In the genomic region with DNA sequence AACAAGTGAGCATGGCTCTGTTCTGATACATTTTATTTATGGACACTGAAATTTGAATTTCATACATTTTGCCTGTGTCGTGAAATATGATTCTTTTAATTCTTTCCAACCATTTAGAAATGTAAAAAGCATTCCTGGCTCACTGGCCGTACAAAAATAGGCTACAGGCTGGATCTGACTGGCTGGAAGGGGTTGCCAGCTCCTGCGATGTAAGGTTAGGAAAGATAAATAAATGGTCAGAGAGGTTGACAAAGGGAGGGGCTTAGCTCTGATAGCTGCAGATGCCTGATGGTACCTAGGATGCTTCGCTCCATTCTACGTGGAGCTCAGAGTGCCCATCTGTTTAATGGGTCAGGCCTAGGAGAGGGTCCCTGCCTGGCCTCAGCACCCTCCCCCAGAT, we compare ENCODE assay signal across 18 cellular contexts. TPM values are rescaled to one million over a fixed set of nuclear protein-coding genes. Genes with fewer than 3 reads are reported as not detected.
DNase-seq lines count a peak whose midpoint lies in the region; ATAC-seq and TF ChIP-seq lines count a peak whose summit lies in the region.
"Had no signal": no experiment of that assay in that cellular context is flagged by ENCODE, and none has a peak within 500 bp of the region (broad histone marks: within the 10 kb centered on the region; RNA-seq: fewer than 3 reads in every experiment).

No MANE protein-coding gene starts in this region.

- DNase-seq in DMS53 (lab: John Stamatoyannopoulos, UW): peak; percentile 19
- DNase-seq in DMS53 treated with DMSO at 0.1 percent for 48 hours (lab: John Stamatoyannopoulos, UW; ENCODE audit: unreplicated experiment): no peak
- peak; percentile 9 for DNase-seq in Right ventricle myocardium inferior (ENCODE audit: missing footprints)
- DNase-seq in left ventricle myocardium superior: no peak
- no peak for DNase-seq in chondrocyte (ENCODE audit: low spot score)
- no peak for DNase-seq in stomach
- no peak for DNase-seq in HFFc6
- DNase-seq: AML-193; Caco-2; CD4-positive, alpha-beta T cell; DMS79 treated with DMSO at 0.1 percent for 48 hours; GM23248 had no signal

- ATAC-seq in Right ventricle myocardium inferior: no peak
- no peak for ATAC-seq in left ventricle myocardium superior
- ATAC-seq: A549 had no signal

- peaks cover 7% of the 10 kb centered on the region for H3K4me1 Mint-ChIP-seq in chondrocyte (ENCODE audit: low read depth)
- no peaks in the 10 kb centered on the region; the same call in 1 of the 2 replicates for H3K4me1 Mint-ChIP-seq in HFFc6 (ENCODE audit: low read depth)

- 42 to 49% (median 46%) methylated on average over 5 of the region's 5 CpGs for WGBS in stomach, 5 donors

- no peak overlapping the region for H3K4me3 ChIP-seq in stomach
- H3K4me3 ChIP-seq: A549, GM23248, HAP-1 had no signal

- no peak for TF ChIP-seq EP300 in stomach (IDR thresholded peaks at IDR 0.05)

- intact Hi-C loops in Right ventricle myocardium inferior (cut with DNase I) (loop anchor here (5.0 kb wide), 2 partner anchors 67 to 68 kb away; no protein-coding TSS in a partner anchor), left ventricle myocardium superior (cut with micrococcal nuclease) (no loop called here), stomach (cut with DNase I; ENCODE audit: low total_unique reads) (no loop called here)

- peaks cover 12 to 77% (median 32%) of the 10 kb centered on the region in 3 donors for H3K27me3 ChIP-seq in stomach

- no peaks in the 10 kb centered on the region for H3K36me3 ChIP-seq in stomach
- H3K36me3 ChIP-seq: HAP-1 had no signal

- H3K4me3 Mint-ChIP-seq in chondrocyte (ENCODE audit: unreplicated experiment) (no peak overlapping the region), HFFc6 (no peak overlapping the region)
- H3K4me3 Mint-ChIP-seq: CD4-positive, alpha-beta T cell had no signal

- no peak for TF ChIP-seq POLR2A in stomach (IDR thresholded peaks at IDR 0.05)

- no peak overlapping the region for H3K27ac ChIP-seq in stomach
- H3K27ac ChIP-seq: 22Rv1, A549, C4-2B, GM23248 had no signal

- TF ChIP-seq CTCF in chondrocyte (IDR thresholded peaks at IDR 0.05) (no peak), stomach (IDR thresholded peaks at IDR 0.05) (no peak), HFFc6 (IDR thresholded peaks at IDR 0.05) (no peak)

- H3K27ac Mint-ChIP-seq in chondrocyte (ENCODE audit: unreplicated experiment) (peak overlapping the region; percentile 65), HFFc6 (no peak overlapping the region)
- H3K27ac Mint-ChIP-seq: CD4-positive, alpha-beta T cell had no signal

- H3K36me3 Mint-ChIP-seq in chondrocyte (ENCODE audit: low read depth) (no peaks in the 10 kb centered on the region), HFFc6 (ENCODE audit: low read depth) (no peaks in the 10 kb centered on the region)

- no peaks in the 10 kb centered on the region for H3K9me3 Mint-ChIP-seq in chondrocyte (ENCODE audit: low read depth)
- H3K9me3 Mint-ChIP-seq in HFFc6: no peaks in the 10 kb centered on the region
- H3K9me3 Mint-ChIP-seq: CD4-positive, alpha-beta T cell had no signal

- H3K4me1 ChIP-seq in stomach: peaks cover 5 to 23% (median 10%) of the 10 kb centered on the region in 4 donors
- H3K4me1 ChIP-seq: Caco-2, HAP-1 had no signal

- H3K9me3 ChIP-seq in stomach: no peaks in the 10 kb centered on the region
- H3K9me3 ChIP-seq: A549, Caco-2, HAP-1 had no signal

- peaks cover 72% of the 10 kb centered on the region for H3K27me3 Mint-ChIP-seq in chondrocyte (ENCODE audit: low read depth)
- H3K27me3 Mint-ChIP-seq in HFFc6 (ENCODE audit: insufficient read depth): peaks cover 32% of the 10 kb centered on the region

RNA-seq across cellular contexts. Expression of a gene that starts 3.4 kb away (rescaled TPM):
- total RNA-seq in Right ventricle myocardium inferior (5.8 TPM), left ventricle myocardium superior (6.0 TPM), chondrocyte (not detected in 3 replicates), stomach (10 to 100 TPM in 1 of 5 donors, 1 to 10 TPM in 2, under 1 TPM in 2; 0.58 to 20.1 (median 4.8) TPM)
- polyA plus RNA-seq in stomach: under 1 TPM; 0.25 to 0.80 (median 0.31) TPM
- total RNA-seq in HFFc6 (2021; fragmentation: NEBNext Ultra II Directional; extraction: Animal tissue kit (Norgen Biotek cat#: 25700)): under 1 TPM in 1 of 6 experiments, not detected in 5; 0.03 TPM
- total RNA-seq: Caco-2; CD4-positive, alpha-beta T cell; GM23248; HT-29 had no signal
- polyA plus RNA-seq: BJ had no signal

Comparison
In these comparisons a context has a peak if more than half of its experiments do, and no peak if none do; other contexts are left out.
1. DNase-seq: peak in DMS53 (single experiment) and Right ventricle myocardium inferior (single experiment); none in DMS53 treated with DMSO at 0.1 percent for 48 hours (single experiment), left ventricle myocardium superior (single experiment), chondrocyte (single experiment), stomach (single experiment) and HFFc6 (single experiment).